9 cellular contexts compared by ENCODE assay signal in the genomic region with DNA sequence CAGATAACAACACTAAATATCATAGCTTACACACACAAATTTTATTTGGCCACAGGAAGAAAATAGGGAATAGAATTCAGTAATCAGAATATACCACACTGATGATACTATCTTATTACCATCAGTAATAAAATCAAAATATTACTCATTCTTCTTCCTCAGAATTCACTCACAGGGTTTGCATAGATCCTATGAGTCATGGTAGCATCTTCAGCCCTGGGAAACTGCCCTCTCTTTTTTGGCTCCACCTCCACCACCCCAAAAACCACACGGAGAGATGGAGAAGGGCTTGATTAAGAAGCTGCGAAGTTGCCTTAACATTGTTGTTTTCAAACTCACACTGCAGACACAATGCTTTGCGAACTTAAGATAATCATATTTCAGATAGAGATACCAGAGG.
DNase-seq lines count a peak whose midpoint lies in the region; ATAC-seq and TF ChIP-seq lines count a peak whose summit lies in the region.
"Had no signal": no experiment of that assay in that cellular context is flagged by ENCODE, and none has a peak within 500 bp of the region (broad histone marks: within the 10 kb centered on the region; RNA-seq: fewer than 3 reads in every experiment).

No MANE protein-coding gene starts in this region.

- no peaks in the 10 kb centered on the region for H3K9me3 Mint-ChIP-seq in MCF 10A (ENCODE audit: unreplicated experiment)

- H3K4me1 ChIP-seq in breast epithelium = peaks cover 0 to 5% of the 10 kb centered on the region in 2 donors
- H3K4me1 ChIP-seq: BLaER1 had no signal

- ATAC-seq in left lobe of liver (peak; percentile 19), GM19452 (IDR thresholded peaks at IDR 0.05; ENCODE audit: unreplicated experiment) (no peak), HG02970 (IDR thresholded peaks at IDR 0.05; ENCODE audit: low FRiP score, unreplicated experiment) (no peak)

- TF ChIP-seq POLR2A in breast epithelium (IDR thresholded peaks at IDR 0.05) = no peak

- H3K4me1 Mint-ChIP-seq in MCF 10A (ENCODE audit: insufficient read depth, unreplicated experiment) = peaks cover 8% of the 10 kb centered on the region

- H3K27ac Mint-ChIP-seq in MCF 10A (ENCODE audit: low read depth, unreplicated experiment) = no peak overlapping the region

- no peaks in the 10 kb centered on the region for H3K36me3 Mint-ChIP-seq in MCF 10A (ENCODE audit: insufficient read depth, unreplicated experiment)

- no peak overlapping the region for H3K4me3 Mint-ChIP-seq in MCF 10A (ENCODE audit: unreplicated experiment)

- DNase-seq in MCF 10A (ENCODE audit: unreplicated experiment) (peak; percentile 64), breast epithelium (ENCODE audit: low spot score in 2 of 2) (no peak), left lobe of liver (ENCODE audit: low spot score) (no peak), RPMI8226 (no peak), NCI-H1417 (lab: John Stamatoyannopoulos, UW) (no peak)
- peak; percentile 39 for DNase-seq in activated CD8-positive, alpha-beta memory T cell treated with anti-CD3 and anti-CD28 coated beads, Interleukin-2, amount 50 U/mL, for 24 hours (ENCODE audit: extremely low read depth)

- CTCF ChIA-PET in MCF 10A (lab: Yijun Ruan, JAX) = interaction anchor here (0.6 to 1.3 kb wide), 4 partner anchors 37 to 605 kb away, joined by 3 to 5 read pairs (median 4); no protein-coding TSS in a partner anchor

- no peak overlapping the region for H3K4me3 ChIP-seq in breast epithelium
- H3K4me3 ChIP-seq: BLaER1 had no signal

- TF ChIP-seq CTCF in MCF 10A (IDR thresholded peaks at IDR 0.05; ENCODE audit: unreplicated experiment) (no peak), breast epithelium (IDR thresholded peaks at IDR 0.05) (no peak)

- no peaks in the 10 kb centered on the region for H3K36me3 ChIP-seq in breast epithelium
- H3K36me3 ChIP-seq: BLaER1 had no signal

- no peaks in the 10 kb centered on the region for H3K27me3 ChIP-seq in breast epithelium
- H3K27me3 ChIP-seq: BLaER1 had no signal

- POLR2A ChIA-PET in MCF 10A (lab: Yijun Ruan, JAX) = interaction anchor here (0.6 to 1.1 kb wide), 5 partner anchors 18 to 262 kb away, joined by 3 read pairs; a partner anchor contains a TSS

- H3K27me3 Mint-ChIP-seq in MCF 10A (ENCODE audit: insufficient read depth, unreplicated experiment) = no peaks in the 10 kb centered on the region

- no peak overlapping the region for H3K27ac ChIP-seq in breast epithelium
- H3K27ac ChIP-seq: BLaER1 had no signal

- H3K9me3 ChIP-seq in breast epithelium = no peaks in the 10 kb centered on the region
- H3K9me3 ChIP-seq: BLaER1 had no signal

- no TSS peak for BruUV-seq in MCF 10A (replicated peaks; lab: Mats Ljungman, UMichigan)

- intact Hi-C loops in MCF 10A (cut with micrococcal nuclease) (loop anchor here (2.0 kb wide), 1 partner anchor 46 kb away; no protein-coding TSS in a partner anchor), breast epithelium (cut with DNase I; ENCODE audit: low total_unique reads) (no loop called here)

Comparison
In these comparisons a context has a peak if more than half of its experiments do, and no peak if none do; other contexts are left out.
1. DNase-seq: peak in MCF 10A (single experiment) and activated CD8-positive, alpha-beta memory T cell treated with anti-CD3 and anti-CD28 coated beads, Interleukin-2, amount 50 U/mL, for 24 hours (single experiment); none in breast epithelium (0 of 2), left lobe of liver (single experiment), RPMI8226 (single experiment) and NCI-H1417 (0 of 3).